29 cellular contexts compared by ENCODE assay signal in the genomic region with DNA sequence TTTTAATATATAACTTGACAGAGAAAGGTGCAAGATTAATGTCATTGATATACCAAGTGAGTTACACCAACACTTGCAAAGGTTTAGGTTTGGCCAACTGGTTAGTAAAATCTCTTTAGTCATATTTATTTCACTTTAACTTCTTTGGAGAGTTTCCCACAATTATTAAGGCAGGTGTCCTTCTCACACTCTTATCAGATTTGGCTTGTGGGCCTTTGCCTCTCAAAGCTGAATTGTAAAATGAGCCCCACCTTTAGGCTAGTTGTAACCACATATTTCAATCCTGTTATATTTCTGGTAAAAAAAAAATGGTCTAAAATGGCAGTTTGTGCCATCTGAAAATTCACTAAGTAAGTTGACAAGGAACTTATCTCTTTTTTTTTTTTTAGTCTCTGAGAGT. TPM values are rescaled to one million over a fixed set of nuclear protein-coding genes. Genes with fewer than 3 reads are reported as not detected.
"Had no signal": no experiment of that assay in that cellular context is flagged by ENCODE, and none has a peak within 500 bp of the region (broad histone marks: within the 10 kb centered on the region; RNA-seq: fewer than 3 reads in every experiment).

No MANE protein-coding gene starts in this region.

- ATAC-seq: activated CD4-positive, alpha-beta T cell treated with anti-CD3 and anti-CD28 coated beads for 36 hours; activated CD8-positive, alpha-beta memory T cell treated with anti-CD3 and anti-CD28 coated beads, Interleukin-2, amount 10 ng/mL, durations not matched to agents 7 days and 5 days; activated CD8-positive, alpha-beta T cell treated with anti-CD3 and anti-CD28 coated beads, Interleukin-2, amount 10 ng/mL, durations not matched to agents 7 days and 5 days; activated naive CD8-positive, alpha-beta T cell treated with anti-CD3 and anti-CD28 coated beads, Interleukin-2, amount 50 U/mL, for 24 hours had no signal

- H3K27me3 ChIP-seq: ascending aorta, cardiac muscle cell had no signal

- H3K9me3 ChIP-seq: ascending aorta had no signal

- DNase-seq: activated B cell treated with CpG ODN at 0.5 μM for 24 hours; activated CD4-positive, alpha-beta memory T cell treated with anti-CD3 and anti-CD28 coated beads, Interleukin-2, amount 10 ng/mL, durations not matched to agents 7 days and 5 days; activated CD4-positive, alpha-beta T cell treated with anti-CD3 and anti-CD28 coated beads for 1 hour; activated CD4-positive, alpha-beta T cell treated with anti-CD3 and anti-CD28 coated beads for 36 hours; activated CD4-positive, alpha-beta T cell treated with anti-CD3 and anti-CD28 coated beads for 48 hours; activated CD4-positive, alpha-beta T cell treated with anti-CD3 and anti-CD28 coated beads, Interleukin-2, amount 10 ng/mL, durations not matched to agents 7 days and 5 days; activated CD4-positive, alpha-beta T cell treated with anti-CD3 and anti-CD28 coated beads, Interleukin-2, amount 50 U/mL, for 48 hours; activated CD8-positive, alpha-beta memory T cell treated with anti-CD3 and anti-CD28 coated beads for 24 hours; activated CD8-positive, alpha-beta memory T cell treated with anti-CD3 and anti-CD28 coated beads, Interleukin-2, amount 10 ng/mL, durations not matched to agents 7 days and 5 days; activated CD8-positive, alpha-beta memory T cell treated with anti-CD3 and anti-CD28 coated beads, Interleukin-2, amount 50 U/mL, for 48 hours; activated CD8-positive, alpha-beta T cell treated with anti-CD3 and anti-CD28 coated beads, Interleukin-2, amount 10 ng/mL, durations not matched to agents 7 days and 5 days; activated effector memory CD4-positive, alpha-beta T cell treated with Interleukin-2 at 50 U/mL for 16 hours; activated gamma-delta T cell; activated naive CD4-positive, alpha-beta T cell treated with anti-CD3 and anti-CD28 coated beads, Interleukin-2, amount 10 ng/mL, durations not matched to agents 7 days and 5 days; activated naive CD4-positive, alpha-beta T cell treated with Interleukin-2 at 50 U/mL for 16 hours; activated naive CD8-positive, alpha-beta T cell treated with anti-CD3 and anti-CD28 coated beads, Interleukin-2, amount 10 ng/mL, durations not matched to agents 7 days and 5 days; activated naive CD8-positive, alpha-beta T cell treated with anti-CD3 and anti-CD28 coated beads, Interleukin-2, amount 50 U/mL, for 24 hours; activated T-cell treated with anti-CD3 and anti-CD28 coated beads, Interleukin-2, amount 50 U/mL, for 24 hours; activated T-cell treated with anti-CD3 and anti-CD28 coated beads, Interleukin-2, amount 50 U/mL, for 48 hours; amygdala; anterior cingulate cortex; caudate nucleus; cerebellar nuclear complex; T-helper 1 cell; T-helper 2 cell; T-helper 9 cell had no signal

- H3K27ac ChIP-seq: ascending aorta, cardiac muscle cell, VCaP had no signal

- H3K36me3 ChIP-seq: ascending aorta, cardiac muscle cell had no signal

- H3K4me3 ChIP-seq: ascending aorta, cardiac muscle cell had no signal

RNA-seq across cellular contexts. Expression of gene FOXP2, which starts 26.6 kb away (rescaled TPM):
- total RNA-seq: activated B cell treated with CpG ODN at 0.5 μM for 24 hours; activated CD4-positive, alpha-beta memory T cell treated with anti-CD3 and anti-CD28 coated beads, Interleukin-2, amount 10 ng/mL, durations not matched to agents 7 days and 5 days; activated CD4-positive, alpha-beta T cell treated with anti-CD3 and anti-CD28 coated beads for 36 hours; activated CD4-positive, alpha-beta T cell treated with anti-CD3 and anti-CD28 coated beads, Interleukin-2, amount 10 ng/mL, durations not matched to agents 7 days and 5 days; activated CD8-positive, alpha-beta T cell treated with anti-CD3 and anti-CD28 coated beads, Interleukin-2, amount 10 ng/mL, durations not matched to agents 7 days and 5 days; activated naive CD8-positive, alpha-beta T cell treated with anti-CD3 and anti-CD28 coated beads, Interleukin-2, amount 10 ng/mL, durations not matched to agents 7 days and 5 days had no signal
